ENCODE assay signal across 25 cellular contexts in genomic region chr20:63154395-63154794, GRCh38.
DNase-seq lines count a peak whose midpoint lies in the region; ATAC-seq and TF ChIP-seq lines count a peak whose summit lies in the region.
"Had no signal": no experiment of that assay in that cellular context is flagged by ENCODE, and none has a peak within 500 bp of the region (broad histone marks: within the 10 kb centered on the region; RNA-seq: fewer than 3 reads in every experiment).

No MANE protein-coding gene starts in this region.

- CTCF ChIA-PET in Panc1 (lab: Charles Lee) = no interaction called here

- no peaks in the 10 kb centered on the region for H3F3A ChIP-seq in neural progenitor cell (ENCODE audit: low read depth)

- no peak overlapping the region for H3K4me3 Mint-ChIP-seq in glutamatergic neuron (ENCODE audit: unreplicated experiment)
- no peak overlapping the region for H3K4me3 Mint-ChIP-seq in neural progenitor cell

- H3K4me2 ChIP-seq in neural progenitor cell = no peak overlapping the region
- H3K4me2 ChIP-seq: KMS-11 had no signal

- BruUV-seq in Panc1 (replicated peaks; lab: Mats Ljungman, UMichigan) = no TSS peak

- no peaks in the 10 kb centered on the region for H3K9me3 ChIP-seq in right cardiac atrium (ENCODE audit: control insufficient read depth, low read length)
- H3K9me3 ChIP-seq in Panc1 (ENCODE audit: control insufficient read depth, insufficient read depth, low read depth, low read length) = no peaks in the 10 kb centered on the region
- no peaks in the 10 kb centered on the region for H3K9me3 ChIP-seq in spleen
- H3K9me3 ChIP-seq in neural progenitor cell (ENCODE audit: low read depth) = no peaks in the 10 kb centered on the region
- H3K9me3 ChIP-seq: HAP-1 had no signal

- POLR2A ChIA-PET in Panc1 (lab: Charles Lee) = no interaction called here

- H3K9ac ChIP-seq in neural progenitor cell = no peak overlapping the region
- H3K9ac ChIP-seq: GM23248, KMS-11 had no signal

- H3K4me3 ChIP-seq in right cardiac atrium (ENCODE audit: low read length) (no peak overlapping the region), Panc1 (ENCODE audit: low read depth in 2 of 2, low read length in 2 of 2) (no peak overlapping the region), spleen (no peak overlapping the region), neural progenitor cell (no peak overlapping the region)
- H3K4me3 ChIP-seq: GM23248, HAP-1, SK-N-MC had no signal

- intact Hi-C loops in right cardiac atrium (cut with DNase I) (no loop called here), cardiac septum (cut with DNase I) (no loop called here), Panc1 (cut with micrococcal nuclease; ENCODE audit: unreplicated experiment) (no loop called here), spleen (cut with DNase I; ENCODE audit: low total_unique reads) (no loop called here)

- WGBS in right cardiac atrium = 24% methylated on average over 3 of the region's 3 CpGs
- 26 to 48% (median 28%) methylated on average over 3 of the region's 3 CpGs for WGBS in spleen, 5 donors

- peaks cover 6% of the 10 kb centered on the region for H3K27me3 Mint-ChIP-seq in glutamatergic neuron (ENCODE audit: unreplicated experiment)
- peaks cover 4% of the 10 kb centered on the region for H3K27me3 Mint-ChIP-seq in neural progenitor cell (ENCODE audit: insufficient read depth, low read depth)

- no peak overlapping the region for H2AFZ ChIP-seq in neural progenitor cell (replicated peaks)
- H2AFZ ChIP-seq: GM23248 had no signal

- no peak for TF ChIP-seq POLR2A in spleen (IDR thresholded peaks at IDR 0.05)

- H3K27ac Mint-ChIP-seq in glutamatergic neuron (ENCODE audit: unreplicated experiment) (no peak overlapping the region), neural progenitor cell (no peak overlapping the region)

- no peaks in the 10 kb centered on the region for H3K27me3 ChIP-seq in right cardiac atrium (ENCODE audit: control insufficient read depth, insufficient read depth)
- H3K27me3 ChIP-seq in Panc1 (ENCODE audit: control insufficient read depth, insufficient read depth, low read length) = no peaks in the 10 kb centered on the region
- peaks cover 0 to 91% (median 40%) of the 10 kb centered on the region in 7 donors for H3K27me3 ChIP-seq in spleen (replicated peaks in 1 of 7)
- no peaks in the 10 kb centered on the region for H3K27me3 ChIP-seq in neural progenitor cell

- in situ Hi-C loops in Panc1 (cut with HindIII; ENCODE audit: low pct_unique_long_range_greater_than_20kb, low sequenced_read_pairs) = no loop called here

- H3K9me3 Mint-ChIP-seq in glutamatergic neuron (ENCODE audit: unreplicated experiment) (peaks cover 6% of the 10 kb centered on the region), neural progenitor cell (peaks cover 3% of the 10 kb centered on the region)

- no peaks in the 10 kb centered on the region for H4K20me1 ChIP-seq in neural progenitor cell (ENCODE audit: low read depth)

- H3K79me2 ChIP-seq in neural progenitor cell (ENCODE audit: low read depth) = no peaks in the 10 kb centered on the region

- peaks cover 6% of the 10 kb centered on the region for H3K4me1 Mint-ChIP-seq in glutamatergic neuron (ENCODE audit: low read depth, unreplicated experiment)
- peaks cover 5% of the 10 kb centered on the region for H3K4me1 Mint-ChIP-seq in neural progenitor cell

- ATAC-seq in right cardiac atrium (no peak), Panc1 (peak; percentile 54), HG02798 (IDR thresholded peaks at IDR 0.05; ENCODE audit: poor library complexity, unreplicated experiment) (no peak)

- H3K27ac ChIP-seq in right cardiac atrium (ENCODE audit: low read length) = no peak overlapping the region
- no peak overlapping the region for H3K27ac ChIP-seq in Panc1 (ENCODE audit: low read length)
- H3K27ac ChIP-seq in spleen = no peak overlapping the region
- no peak overlapping the region for H3K27ac ChIP-seq in neural progenitor cell
- H3K27ac ChIP-seq: GM23248, KMS-11, RWPE1, SK-N-MC had no signal

- H3K36me3 Mint-ChIP-seq in glutamatergic neuron (ENCODE audit: unreplicated experiment) (no peaks in the 10 kb centered on the region), neural progenitor cell (no peaks in the 10 kb centered on the region)

- TF ChIP-seq CTCF in Panc1 (IDR thresholded peaks at IDR 0.05) (no peak), glutamatergic neuron (IDR thresholded peaks at IDR 0.05; ENCODE audit: partially characterized antibody, unreplicated experiment) (no peak), spleen (IDR thresholded peaks at IDR 0.05 in 8 of 11, conservative IDR thresholded peaks at IDR 0.05 in 3 of 11) (no peak), neural progenitor cell (IDR thresholded peaks at IDR 0.05) (no peak)

- H3K4me1 ChIP-seq in right cardiac atrium (ENCODE audit: control insufficient read depth, insufficient read depth, low read length) (no peaks in the 10 kb centered on the region), Panc1 (ENCODE audit: control insufficient read depth, insufficient read depth, low read length) (no peaks in the 10 kb centered on the region), spleen (no peaks in the 10 kb centered on the region), neural progenitor cell (no peaks in the 10 kb centered on the region)
- H3K4me1 ChIP-seq: HAP-1 had no signal

- no peaks in the 10 kb centered on the region for H3K36me3 ChIP-seq in Panc1 (ENCODE audit: control insufficient read depth, insufficient read depth, low read length)
- no peaks in the 10 kb centered on the region for H3K36me3 ChIP-seq in spleen
- no peaks in the 10 kb centered on the region for H3K36me3 ChIP-seq in neural progenitor cell
- H3K36me3 ChIP-seq: HAP-1 had no signal

- DNase-seq in right cardiac atrium = peak in 2 of 3 donors; percentile 0 to 19
- DNase-seq in cardiac septum (ENCODE audit: low spot score) = no peak
- DNase-seq in Panc1 (ENCODE audit: low read depth, low spot score) = no peak
- peak; percentile 13 for DNase-seq in glutamatergic neuron
- peak; percentile 18 for DNase-seq in spleen
- DNase-seq in neural progenitor cell (ENCODE audit: low spot score) = no peak
- no peak for DNase-seq in stimulated activated naive CD4-positive, alpha-beta T cell treated with Interleukin-2 at 50 U/mL for 16 hours (lab: John Stamatoyannopoulos, UW)
- DNase-seq: AML-193, Calu3, DND-41, GM23248, IMR-90, MM.1S, NCI-H1048, NCI-H1417 treated with DMSO at 0.1 percent for 48 hours, NCI-H1694 treated with DMSO at 0.1 percent for 48 hours, NCI-H2081, NCI-H2227 treated with DMSO at 0.1 percent for 48 hours, NCI-H526 treated with DMSO at 0.1 percent for 48 hours, SIG-M5 had no signal

Comparison
In these comparisons a context has a peak if more than half of its experiments do, and no peak if none do; other contexts are left out.
1. DNase-seq: peak in right cardiac atrium (2 of 3), glutamatergic neuron (single experiment) and spleen (single experiment); none in cardiac septum (single experiment), Panc1 (single experiment), neural progenitor cell (single experiment) and stimulated activated naive CD4-positive, alpha-beta T cell treated with Interleukin-2 at 50 U/mL for 16 hours (single experiment).